In genomic region chr5:139817362-139817761, GRCh38 we compare ENCODE assay signal across 20 cellular contexts. TPM values are rescaled to one million over a fixed set of nuclear protein-coding genes. Genes with fewer than 3 reads are reported as not detected.
"Had no signal": no experiment of that assay in that cellular context is flagged by ENCODE, and none has a peak within 500 bp of the region (broad histone marks: within the 10 kb centered on the region; RNA-seq: fewer than 3 reads in every experiment).

No MANE protein-coding gene starts in this region.

- H3K36me3 Mint-ChIP-seq: type B pancreatic cell had no signal

- H3K4me3 ChIP-seq: colonic mucosa, right atrium auricular region, stomach, uterus had no signal

- H3K4me3 Mint-ChIP-seq: naive thymus-derived CD4-positive, alpha-beta T cell; nephron progenitor cell; type B pancreatic cell had no signal

- H3K4me1 ChIP-seq: colonic mucosa, foreskin keratinocyte, right atrium auricular region, stomach, uterus had no signal

- H3K4me1 Mint-ChIP-seq: naive thymus-derived CD4-positive, alpha-beta T cell; nephron progenitor cell had no signal

- ATAC-seq: foreskin keratinocyte; left lobe of liver; naive thymus-derived CD4-positive, alpha-beta T cell had no signal

- H3K9me3 ChIP-seq: colonic mucosa, uterus had no signal

- H3K36me3 ChIP-seq: colonic mucosa, right atrium auricular region, stomach, uterus had no signal

- FAIRE-seq: endothelial cell of umbilical vein, small intestine had no signal

- DNase-seq: colonic mucosa; dermis blood vessel endothelial cell; erythroblast; foreskin keratinocyte; hippocampal formation; kidney glomerular epithelial cell; mammary epithelial cell; naive thymus-derived CD4-positive, alpha-beta T cell; nephron progenitor cell; small intestine; stimulated activated CD4-positive, alpha-beta T cell treated with anti-CD3 and anti-CD28 coated beads, Interleukin-12 subunit alpha, Interleukin-12 subunit beta, amount 100 ng/mL, for 4 hours; stimulated activated naive CD4-positive, alpha-beta T cell; stomach; substantia nigra; uterus had no signal

- H3K27ac ChIP-seq: colonic mucosa, foreskin keratinocyte, right atrium auricular region, stomach, uterus had no signal

- H3K27me3 ChIP-seq: colonic mucosa, foreskin keratinocyte, right atrium auricular region, uterus had no signal

- H3K27ac Mint-ChIP-seq: naive thymus-derived CD4-positive, alpha-beta T cell; nephron progenitor cell; type B pancreatic cell had no signal

RNA-seq across cellular contexts. Expression of gene PSD2, which starts 21.8 kb away (rescaled TPM):
- total RNA-seq: endothelial cell of umbilical vein, foreskin keratinocyte, mesenteric fat pad had no signal
- polyA plus RNA-seq: endothelial cell of umbilical vein; foreskin keratinocyte; mammary epithelial cell; naive thymus-derived CD4-positive, alpha-beta T cell had no signal
